Comparison of ENCODE assay signal across 1 cellular context in genomic region chr4:173666-174314, GRCh38.
TF ChIP-seq lines count a peak whose summit lies in the region.

No MANE protein-coding gene starts in this region.

TF ChIP-seq in liver, 16 proteins besides CTCF, POLR2A, EP300 and RAD21 (continued from another document):
- TF ChIP-seq ZBTB33 (IDR thresholded peaks at IDR 0.05) (no peak), ATF3 (IDR thresholded peaks at IDR 0.05) (no peak), REST (IDR thresholded peaks at IDR 0.05) (no peak), EGR1 (IDR thresholded peaks at IDR 0.05; ENCODE audit: low read depth in 2 of 2) (no peak), YY1 (IDR thresholded peaks at IDR 0.05) (no peak), TAF1 (conservative IDR thresholded peaks at IDR 0.05) (no peak)
